ENCODE assay signal across 13 cellular contexts in genomic region chr1:205191617-205192016, GRCh38. TPM values are rescaled to one million over a fixed set of nuclear protein-coding genes. Genes with fewer than 3 reads are reported as not detected.
DNase-seq lines count a peak whose midpoint lies in the region; ATAC-seq and TF ChIP-seq lines count a peak whose summit lies in the region.
"Had no signal": no experiment of that assay in that cellular context is flagged by ENCODE, and none has a peak within 500 bp of the region (broad histone marks: within the 10 kb centered on the region; RNA-seq: fewer than 3 reads in every experiment).

No MANE protein-coding gene starts in this region.

- H3K27me3 ChIP-seq in dorsolateral prefrontal cortex, result no peaks in the 10 kb centered on the region
- H3K27me3 ChIP-seq: testis had no signal

- in situ Hi-C loops in GM13976 (cut with MboI; ENCODE audit: low sequenced_read_pairs, unreplicated experiment), result no loop called here

- peak overlapping the region in 30 of 59 donors; percentile 10 to 70 (median 36) for H3K27ac ChIP-seq in dorsolateral prefrontal cortex
- H3K27ac ChIP-seq: PC-9 had no signal

- peak; percentile 77 for DNase-seq in D341Med (ENCODE audit: low spot score)
- DNase-seq in NCI-H1694 treated with DMSO at 0.1 percent for 48 hours (lab: John Stamatoyannopoulos, UW), result peak; percentile 80
- no peak for DNase-seq in dorsolateral prefrontal cortex
- DNase-seq in left kidney (ENCODE audit: low read depth, low spot score), result peak; percentile 57
- no peak for DNase-seq in NCI-H1436 (lab: John Stamatoyannopoulos, UW)
- DNase-seq in GM13976 (ENCODE audit: low spot score), result no peak
- no peak for DNase-seq in NAMALWA (ENCODE audit: low spot score)
- DNase-seq: activated CD8-positive, alpha-beta memory T cell treated with anti-CD3 and anti-CD28 coated beads, Interleukin-2, amount 50 U/mL, for 48 hours; activated naive CD8-positive, alpha-beta T cell treated with anti-CD3 and anti-CD28 coated beads for 36 hours; PC-9; stimulated activated CD4-positive, alpha-beta T cell treated with anti-CD3 and anti-CD28 coated beads, Interleukin-15, amount 100 ng/mL, for 24 hours had no signal

- ATAC-seq in HG03342 (IDR thresholded peaks at IDR 0.05; ENCODE audit: unreplicated experiment), result no peak

- H3K4me3 ChIP-seq in dorsolateral prefrontal cortex, result no peak overlapping the region
- H3K4me3 ChIP-seq: PC-9, testis had no signal

- intact Hi-C loops in dorsolateral prefrontal cortex (cut with DNase I), result loop anchor here in 1 of 2 donors (10.0 kb wide), 1 partner anchor 57 kb away; no protein-coding TSS in a partner anchor

- TF ChIP-seq CTCF in dorsolateral prefrontal cortex (IDR thresholded peaks at IDR 0.05 in 54 of 56, conservative IDR thresholded peaks at IDR 0.05 in 2 of 56; ENCODE audit: low read depth in 1 of 56, partially characterized antibody in 56 of 56), result no peak
- TF ChIP-seq CTCF in GM13976 (IDR thresholded peaks at IDR 0.05; ENCODE audit: borderline replicate concordance, control extremely low read depth, extremely low read depth, insufficient read depth, missing control alignments), result no peak

RNA-seq across cellular contexts. Expression of gene DSTYK, which starts 19.9 kb away (rescaled TPM):
- total RNA-seq in dorsolateral prefrontal cortex, result 10 to 100 TPM; 28.0 to 49.3 (median 39.9) TPM

RNA-seq across cellular contexts. Expression of gene TMCC2, which starts 36.1 kb away (rescaled TPM):
- 100 to 1,000 TPM in 42 of 120 experiments, 10 to 100 TPM in 78; 52.9 to 143 (median 93.9) TPM for total RNA-seq in dorsolateral prefrontal cortex

Comparison
In these comparisons a context has a peak if more than half of its experiments do, and no peak if none do; other contexts are left out.
1. DNase-seq: peak in D341Med (single experiment), NCI-H1694 treated with DMSO at 0.1 percent for 48 hours (single experiment) and left kidney (single experiment); none in dorsolateral prefrontal cortex (0 of 10), NCI-H1436 (single experiment), GM13976 (single experiment) and NAMALWA (single experiment).